29 cellular contexts compared by ENCODE assay signal in the genomic region with DNA sequence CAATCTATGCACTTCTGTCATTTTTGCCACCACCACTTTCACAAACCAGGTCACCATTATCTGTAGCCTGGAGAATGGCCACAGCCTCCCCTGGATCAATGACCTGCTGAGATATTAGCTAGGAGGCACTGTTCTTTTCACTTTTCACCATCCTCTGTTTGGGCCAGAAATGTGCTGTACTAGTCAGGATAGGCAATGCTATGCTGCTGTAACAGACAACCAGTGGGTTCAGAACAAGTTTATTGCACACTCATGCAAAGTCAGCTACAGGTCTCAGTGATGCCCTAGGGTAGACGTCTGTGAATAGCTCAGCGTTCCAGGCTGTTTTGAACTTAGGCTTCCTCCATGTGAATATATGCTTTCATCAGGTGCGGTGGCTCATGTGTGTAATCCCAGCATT.
"Had no signal": no experiment of that assay in that cellular context is flagged by ENCODE, and none has a peak within 500 bp of the region (broad histone marks: within the 10 kb centered on the region; RNA-seq: fewer than 3 reads in every experiment).

No MANE protein-coding gene starts in this region.

- DNase-seq: colonic mucosa; cortex of kidney; dermis blood vessel endothelial cell; dorsolateral prefrontal cortex; effector CD4-positive, alpha-beta T cell; effector CD8-positive, alpha-beta T cell; effector memory CD4-positive, alpha-beta T cell; effector memory CD8-positive, alpha-beta T cell; endodermal cell; erythroblast; esophagus squamous epithelium; foreskin fibroblast; foreskin keratinocyte; foreskin melanocyte; gastrocnemius medialis; glutamatergic neuron; head of caudate nucleus; heart left ventricle; heart right ventricle had no signal

- H3K9me3 ChIP-seq: colonic mucosa, esophagus muscularis mucosa, esophagus squamous epithelium, gastrocnemius medialis had no signal

- H3K27ac ChIP-seq: colonic mucosa, coronary artery, dorsolateral prefrontal cortex, epithelial cell of prostate, esophagus muscularis mucosa, esophagus squamous epithelium, foreskin keratinocyte, gastrocnemius medialis, gastroesophageal sphincter, heart left ventricle, heart right ventricle had no signal

- H3K4me3 ChIP-seq: colonic mucosa, coronary artery, dorsolateral prefrontal cortex, esophagus muscularis mucosa, esophagus squamous epithelium, gastrocnemius medialis, gastroesophageal sphincter, heart left ventricle, heart right ventricle had no signal

- H3K4me1 ChIP-seq: colonic mucosa, esophagus squamous epithelium, foreskin keratinocyte, gastrocnemius medialis, heart left ventricle, heart right ventricle had no signal

- H3K27me3 ChIP-seq: colonic mucosa, esophagus muscularis mucosa, esophagus squamous epithelium, foreskin keratinocyte, gastrocnemius medialis, gastroesophageal sphincter, heart left ventricle had no signal

- H3K27me3 Mint-ChIP-seq: dendritic cell treated with granulocyte-macrophage colony-stimulating factor and Interleukin-4, amounts not matched to agents 40 ng/mL and 50 ng/mL, for 4 days had no signal

- H3K27ac Mint-ChIP-seq: dendritic cell treated with granulocyte-macrophage colony-stimulating factor and Interleukin-4, amounts not matched to agents 40 ng/mL and 50 ng/mL, for 4 days; effector memory CD8-positive, alpha-beta T cell; endodermal cell had no signal

- FAIRE-seq: colon, endometrium, endothelial cell of umbilical vein, frontal cortex had no signal

- ATAC-seq: effector memory CD8-positive, alpha-beta T cell; esophagus mucosa; foreskin keratinocyte; gastrocnemius medialis; gastroesophageal sphincter; heart left ventricle; heart right ventricle had no signal

- H3K9me3 Mint-ChIP-seq: dendritic cell treated with granulocyte-macrophage colony-stimulating factor and Interleukin-4, amounts not matched to agents 40 ng/mL and 50 ng/mL, for 4 days had no signal

- H3K36me3 ChIP-seq: colonic mucosa, esophagus muscularis mucosa, esophagus squamous epithelium, gastrocnemius medialis, gastroesophageal sphincter, heart left ventricle, heart right ventricle had no signal

- H3K4me3 Mint-ChIP-seq: dendritic cell treated with granulocyte-macrophage colony-stimulating factor and Interleukin-4, amounts not matched to agents 40 ng/mL and 50 ng/mL, for 4 days; effector memory CD8-positive, alpha-beta T cell; endodermal cell had no signal
